ENCODE assay signal across 5 cellular contexts in genomic region chr19:44709434-44710266, GRCh38. TPM values are rescaled to one million over a fixed set of nuclear protein-coding genes. Genes with fewer than 3 reads are reported as not detected.
"Had no signal": no experiment of that assay in that cellular context is flagged by ENCODE, and none has a peak within 500 bp of the region (broad histone marks: within the 10 kb centered on the region; RNA-seq: fewer than 3 reads in every experiment).

No MANE protein-coding gene starts in this region.

RNA-seq across cellular contexts. Expression of gene CEACAM16, which starts 10.7 kb away (rescaled TPM):
- total RNA-seq: IMR-90, M059J, SK-MEL-5, T-cell had no signal
- polyA plus RNA-seq: IMR-90, SK-N-SH had no signal
